Comparison of ENCODE assay signal across 8 cellular contexts in the genomic region with DNA sequence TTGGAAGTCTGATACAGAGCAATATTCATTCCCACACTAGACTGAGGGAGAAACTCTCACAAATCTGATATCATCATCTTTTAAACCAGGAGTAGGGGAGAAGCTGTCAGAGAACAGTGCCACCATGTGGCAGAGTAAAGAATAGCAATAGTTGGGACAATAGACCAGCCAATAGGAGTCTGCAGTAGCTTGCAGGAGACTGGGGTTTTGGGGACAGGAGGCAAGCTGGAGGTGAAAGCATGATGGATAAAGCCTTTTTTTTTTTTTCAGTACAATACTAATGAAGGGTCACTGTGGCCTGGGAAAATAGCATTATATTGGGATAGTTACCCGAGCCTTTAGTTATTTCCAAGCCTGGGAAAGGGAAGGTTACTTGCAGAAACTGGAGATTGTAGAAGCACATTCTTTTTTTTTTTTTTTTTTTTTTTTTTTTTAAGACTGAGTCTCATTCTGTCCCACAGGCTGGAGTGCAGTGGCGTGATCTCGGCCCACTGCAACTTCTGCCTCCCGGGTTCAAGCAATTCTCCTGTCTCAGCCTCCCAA.
DNase-seq lines count a peak whose midpoint lies in the region; ATAC-seq, FAIRE-seq and TF ChIP-seq lines count a peak whose summit lies in the region.

No MANE protein-coding gene starts in this region.

- no peak for FAIRE-seq in pancreas (lab: Jason Lieb, UNC)

- H3K27me3 ChIP-seq in H7 (ENCODE audit: control insufficient read depth, insufficient read depth, low read length) (no peaks in the 10 kb centered on the region), pancreas (peaks cover 0 to 6% (median 0%) of the 10 kb centered on the region in 4 donors), aorta (ENCODE audit: control insufficient read depth in 1 of 2, insufficient read depth in 2 of 2, low read length in 1 of 2) (no peaks in the 10 kb centered on the region)

- peak; percentile 62 for DNase-seq in GM04504 (ENCODE audit: low read depth)
- DNase-seq in H7: peak; percentile 69
- peak; percentile 73 for DNase-seq in LHCN-M2 (ENCODE audit: low read depth)
- DNase-seq in RWPE1 (ENCODE audit: low spot score): peak; percentile 84
- peak; percentile 46 for DNase-seq in activated effector memory CD4-positive, alpha-beta T cell treated with Interleukin-2 at 50 U/mL for 16 hours
- peak; percentile 61 for DNase-seq in foreskin melanocyte
- DNase-seq in pancreas: peak in 3 of 6 donors; percentile 39 to 63 (median 46)
- no peak for DNase-seq in aorta

- intact Hi-C loops in pancreas (cut with DNase I) (no loop called here), aorta (cut with DNase I) (loop anchor here (2.0 to 5.0 kb wide), 2 partner anchors 49 to 50 kb away; no protein-coding TSS in a partner anchor)

- H3K9me3 ChIP-seq in pancreas: no peaks in the 10 kb centered on the region
- H3K9me3 ChIP-seq in aorta (ENCODE audit: control insufficient read depth, low read length): peaks cover 1% of the 10 kb centered on the region

- H3K4me1 ChIP-seq in pancreas (no peaks in the 10 kb centered on the region), aorta (ENCODE audit: control insufficient read depth in 1 of 2, insufficient read depth in 2 of 2, low read length in 2 of 2) (no peaks in the 10 kb centered on the region)

- ATAC-seq in pancreas (peak; percentile 83 to 100 (median 93)), aorta (ENCODE audit: low FRiP score) (peak; percentile 91)

- TF ChIP-seq CTCF in RWPE1 (conservative IDR thresholded peaks at IDR 0.05; ENCODE audit: low read depth) (peak; percentile 84), pancreas (IDR thresholded peaks at IDR 0.05) (peak; percentile 67 to 85 (median 76))

- H3K36me3 ChIP-seq in H7 (replicated peaks; ENCODE audit: control insufficient read depth, insufficient read depth, low read length): no peaks in the 10 kb centered on the region
- no peaks in the 10 kb centered on the region for H3K36me3 ChIP-seq in pancreas
- no peaks in the 10 kb centered on the region for H3K36me3 ChIP-seq in aorta (ENCODE audit: control insufficient read depth in 1 of 2, insufficient read depth in 2 of 2, low read length in 1 of 2)

- H3K27ac ChIP-seq in RWPE1 (no peak overlapping the region), pancreas (no peak overlapping the region), aorta (ENCODE audit: low read depth in 1 of 2, low read length in 2 of 2) (no peak overlapping the region)

- POLR2A ChIA-PET in RWPE1 (lab: Yijun Ruan, JAX; ENCODE audit: low non-redundant PET): interaction anchor here (0.8 kb wide), 1 partner anchor 48 kb away, joined by 8 read pairs; no protein-coding TSS in a partner anchor

- H3K4me3 ChIP-seq in H7 (ENCODE audit: insufficient read depth, low read depth, low read length): no peak overlapping the region
- no peak overlapping the region for H3K4me3 ChIP-seq in pancreas
- no peak overlapping the region for H3K4me3 ChIP-seq in aorta (ENCODE audit: low read length in 2 of 2)

- 24 to 25% methylated on average over 4 of the region's 4 CpGs for WGBS in pancreas, 2 donors
- WGBS in aorta, 2 donors: 48 to 61% methylated on average over 4 of the region's 4 CpGs

- CTCF ChIA-PET in RWPE1 (lab: Yijun Ruan, JAX): interaction anchor here (0.5 to 1.7 kb wide), 7 partner anchors 10 to 1411 kb away, joined by 3 to 21 read pairs (median 5); no protein-coding TSS in a partner anchor

Comparison
In these comparisons a context has a peak if more than half of its experiments do, and no peak if none do; other contexts are left out.
1. DNase-seq: peak in GM04504 (single experiment), H7 (single experiment), LHCN-M2 (single experiment), RWPE1 (single experiment), activated effector memory CD4-positive, alpha-beta T cell treated with Interleukin-2 at 50 U/mL for 16 hours (single experiment) and foreskin melanocyte (single experiment); none in aorta (0 of 2).
2. intact Hi-C loops: an anchor here in aorta (2.0 to 5.0 kb wide); none called in pancreas.